ENCODE assay signal across 20 cellular contexts in genomic region chr12:92861381-92861780, GRCh38.
"Had no signal": no experiment of that assay in that cellular context is flagged by ENCODE, and none has a peak within 500 bp of the region (broad histone marks: within the 10 kb centered on the region; RNA-seq: fewer than 3 reads in every experiment).

No MANE protein-coding gene starts in this region.

- H3K4me2 ChIP-seq: KMS-11, SK-N-SH had no signal

- H3K9ac ChIP-seq: KMS-11, SK-N-SH had no signal

- H3K27me3 Mint-ChIP-seq: IgD-negative memory B cell had no signal

- H3K9me3 Mint-ChIP-seq: IgD-negative memory B cell had no signal

- H3K4me3 Mint-ChIP-seq: IgD-negative memory B cell had no signal

- H3K4me3 ChIP-seq: K562 had no signal

- H3K27ac Mint-ChIP-seq: IgD-negative memory B cell had no signal

- ATAC-seq: K562 had no signal

- FAIRE-seq: K562, RCC 7860 had no signal

- H3K27ac ChIP-seq: KMS-11, RWPE1 had no signal

- DNase-seq: Kasumi-1, MM.1S, NCI-H1092 treated with DMSO at 0.1 percent for 48 hours, NCI-H1436, NCI-H1694, NCI-H187 treated with DMSO at 0.1 percent for 48 hours, NCI-H2029 treated with DMSO at 0.1 percent for 48 hours, NCI-H2171 treated with DMSO at 0.1 percent for 48 hours, NCI-H446, NCI-H510A, NCI-H524 treated with DMSO at 0.1 percent for 48 hours, NCI-H774, SHP77, SK-N-SH, SW 1271 had no signal
